In genomic region chr10:4819067-4819466, GRCh38 we compare ENCODE assay signal across 3 cellular contexts.
TF ChIP-seq lines count a peak whose summit lies in the region.

No MANE protein-coding gene starts in this region.

TF ChIP-seq in A549, 52 proteins besides CTCF, POLR2A, EP300 and RAD21:
- TF ChIP-seq MAFK (IDR thresholded peaks at IDR 0.05; ENCODE audit: partially characterized antibody): peak; percentile 58
- TF ChIP-seq JUNB (IDR thresholded peaks at IDR 0.05): no peak

TF ChIP-seq in IMR-90, 13 proteins besides CTCF, POLR2A, EP300 and RAD21:
- peak; percentile 37; the same call in 1 of the 2 replicates for TF ChIP-seq MAFK (IDR thresholded peaks at IDR 0.05; ENCODE audit: low read depth, low read length)
- TF ChIP-seq SMC3 (IDR thresholded peaks at IDR 0.05; ENCODE audit: low read depth, low read length): no peak

TF ChIP-seq in K562, 482 proteins besides CTCF, POLR2A, EP300 and RAD21:
- TF ChIP-seq ARID2 (IDR thresholded peaks at IDR 0.05) (no peak), ZBTB11 (CRISPR knock-in tag; IDR thresholded peaks at IDR 0.05) (no peak), DMBX1 (CRISPR knock-in tag; IDR thresholded peaks at IDR 0.05; ENCODE audit: borderline replicate concordance) (no peak), MAFG (tag; conservative IDR thresholded peaks at IDR 0.05) (peak; percentile 60; the same call in 1 of the 2 replicates), RBBP5 (IDR thresholded peaks at IDR 0.05; ENCODE audit: borderline replicate concordance, insufficient read depth, low read length, poor library complexity, severe bottlenecking) (no peak), MAFK (IDR thresholded peaks at IDR 0.05; ENCODE audit: low read length) (0 out of 2 replicates have a peak, but pooled peaks have one; percentile 25), ZSCAN29 (IDR thresholded peaks at IDR 0.05) (no peak), MAFF (IDR thresholded peaks at IDR 0.05; ENCODE audit: low read length) (peak; percentile 54), HBP1 (CRISPR knock-in tag; IDR thresholded peaks at IDR 0.05) (no peak), ZNF316 (IDR thresholded peaks at IDR 0.05) (peak; percentile 86), YBX1 (IDR thresholded peaks at IDR 0.05) (no peak), C11orf30 (IDR thresholded peaks at IDR 0.05; ENCODE audit: low read depth) (peak; percentile 78)
TF ChIP-seq in K562: peak in this region for 5.
